Comparison of ENCODE assay signal across 8 cellular contexts in genomic region chr5:141969783-141970741, GRCh38. TPM values are rescaled to one million over a fixed set of nuclear protein-coding genes. Genes with fewer than 3 reads are reported as not detected.
A peak's percentile ranks its signal among the peaks of the same experiment; 100 is the strongest.
DNase-seq lines count a peak whose midpoint lies in the region; ATAC-seq and TF ChIP-seq lines count a peak whose summit lies in the region.
"Had no signal": no experiment of that assay in that cellular context is flagged by ENCODE, and none has a peak within 500 bp of the region (broad histone marks: within the 10 kb centered on the region; RNA-seq: fewer than 3 reads in every experiment).

No MANE protein-coding gene starts in this region.

- CTCF ChIA-PET in HCT116 (lab: Charles Lee): interaction anchor here (0.6 to 3.1 kb wide), 21 partner anchors 7 to 306 kb away, joined by 3 to 39 read pairs (median 6); partner anchors contain the start of genes GNPDA1, PCDH1 and PCDH12

- H3K4me2 ChIP-seq in HCT116 (ENCODE audit: low read length): peak overlapping the region; percentile 67

- DNase-seq in HCT116 (ENCODE audit: low read depth, low spot score) (no peak), MG63 (no peak), adrenal gland (peak in 2 of 7 donors; percentile 37 to 57), kidney epithelial cell (ENCODE audit: low read depth) (no peak), thyroid gland (no peak), occipital lobe (lab: John Stamatoyannopoulos, UW) (no peak)
- DNase-seq: left cardiac atrium had no signal

- H3K4me1 ChIP-seq in HCT116 (ENCODE audit: control insufficient read depth in 1 of 2, insufficient read depth in 2 of 2, low read length in 2 of 2) (peaks cover 6 to 16% of the 10 kb centered on the region in 2 experiments), adrenal gland (replicated peaks in 1 of 2) (peaks cover 10 to 42% of the 10 kb centered on the region in 2 donors), thyroid gland (peaks cover 12 to 20% of the 10 kb centered on the region in 2 donors)

- H3K9me2 ChIP-seq in HCT116 (ENCODE audit: insufficient read depth): no peaks in the 10 kb centered on the region

- H3K9me3 ChIP-seq in HCT116 (ENCODE audit: control insufficient read depth in 1 of 2, insufficient read depth in 1 of 2, low read depth in 1 of 2, low read length in 2 of 2) (no peaks in the 10 kb centered on the region), MG63 (no peaks in the 10 kb centered on the region), adrenal gland (replicated peaks in 1 of 3) (no peaks in the 10 kb centered on the region), thyroid gland (no peaks in the 10 kb centered on the region)

- peaks cover 8 to 10% of the 10 kb centered on the region in 2 experiments; a peak in 2 of 4 replicates for H3K36me3 ChIP-seq in HCT116 (ENCODE audit: control insufficient read depth in 1 of 2, insufficient read depth in 2 of 2, low read length in 2 of 2)
- peaks cover 37% of the 10 kb centered on the region for H3K36me3 ChIP-seq in MG63
- H3K36me3 ChIP-seq in adrenal gland (replicated peaks in 1 of 2): peaks cover 0 to 27% of the 10 kb centered on the region in 2 donors
- H3K36me3 ChIP-seq in kidney epithelial cell (ENCODE audit: control insufficient read depth, insufficient read depth, low read length): no peaks in the 10 kb centered on the region
- H3K36me3 ChIP-seq in thyroid gland: peaks cover 0 to 11% of the 10 kb centered on the region in 2 donors

- RAD21 ChIA-PET in HCT116 (lab: Charles Lee; ENCODE audit: low non-redundant PET in 1 of 2, low total read pairs in 2 of 2, uncharacterized antibody in 2 of 2, unreplicated experiment in 2 of 2): interaction anchor here (0.6 to 0.8 kb wide), 2 partner anchors 9 to 277 kb away, joined by 3 read pairs; no protein-coding TSS in a partner anchor

- H3K27ac ChIP-seq in HCT116 (ENCODE audit: low read depth, low read length) (peak overlapping the region; percentile 83), adrenal gland (peak overlapping the region; percentile 88 to 98 (median 96)), thyroid gland (peak overlapping the region; percentile 92 to 95 (median 94))

- POLR2A ChIA-PET in HCT116 (lab: Charles Lee): interaction anchor here (0.6 to 2.2 kb wide), 4 partner anchors 10 to 173 kb away, joined by 3 to 12 read pairs (median 4); partner anchors contain the start of gene DELE1

- TF ChIP-seq CTCF in HCT116 (IDR thresholded peaks at IDR 0.05 in 2 of 3, conservative IDR thresholded peaks at IDR 0.05 in 1 of 3; ENCODE audit: borderline replicate concordance in 1 of 3, insufficient read depth in 1 of 3, low read depth in 2 of 3, low read length in 2 of 3): no peak
- TF ChIP-seq CTCF in adrenal gland (IDR thresholded peaks at IDR 0.05): no peak
- no peak for TF ChIP-seq CTCF in kidney epithelial cell (IDR thresholded peaks at IDR 0.05; ENCODE audit: insufficient read depth, low read length, poor library complexity, severe bottlenecking)
- TF ChIP-seq CTCF in thyroid gland (IDR thresholded peaks at IDR 0.05): no peak

- BruUV-seq in HCT116 (replicated peaks; lab: Mats Ljungman, UMichigan): no TSS peak

- no peaks in the 10 kb centered on the region for H4K20me1 ChIP-seq in HCT116 (ENCODE audit: insufficient read depth)

- 46 to 58% (median 50%) methylated on average over 2 of the region's 2 CpGs for whole genome bisulfite sequencing in adrenal gland, 4 donors
- 83 to 89% methylated on average over 2 of the region's 2 CpGs for WGBS in thyroid gland, 2 donors

- H3K27me3 ChIP-seq in HCT116 (ENCODE audit: insufficient read depth, low read length) (no peaks in the 10 kb centered on the region), MG63 (no peaks in the 10 kb centered on the region), adrenal gland (no peaks in the 10 kb centered on the region), kidney epithelial cell (ENCODE audit: control insufficient read depth, insufficient read depth, low read length) (no peaks in the 10 kb centered on the region), thyroid gland (no peaks in the 10 kb centered on the region)

- H2AFZ ChIP-seq in HCT116 (ENCODE audit: low read depth, low read length, poor library complexity, severe bottlenecking): no peak overlapping the region

- no peak for TF ChIP-seq RAD21 in HCT116 (IDR thresholded peaks at IDR 0.05; ENCODE audit: low read depth)

- intact Hi-C loops in HCT116 (cut with micrococcal nuclease) (no loop called here), adrenal gland (cut with DNase I) (no loop called here), thyroid gland (cut with DNase I) (no loop called here)

- H3K4me3 ChIP-seq in HCT116 (replicated peaks in 1 of 2; ENCODE audit: low read depth in 1 of 2, low read length in 2 of 2) (peak overlapping the region; percentile 74 to 83), MG63 (peak overlapping the region; percentile 86), adrenal gland (peak overlapping the region in 2 of 4 donors; percentile 75 to 91), kidney epithelial cell (ENCODE audit: low read depth, low read length) (peak overlapping the region; percentile 82), thyroid gland (replicated peaks in 1 of 3) (peak overlapping the region; percentile 53 to 73 (median 54))

- no peak for TF ChIP-seq POLR2A in HCT116 (IDR thresholded peaks at IDR 0.05; ENCODE audit: borderline replicate concordance, extremely low read depth, insufficient read depth, insufficient read length)
- peak in 1 of 2 donors; percentile 46 for TF ChIP-seq POLR2A in adrenal gland (IDR thresholded peaks at IDR 0.05)
- peak in 1 of 2 donors; percentile 10 for TF ChIP-seq POLR2A in thyroid gland (IDR thresholded peaks at IDR 0.05)

- peak; percentile 61 for ATAC-seq in GM18508 (IDR thresholded peaks at IDR 0.05; ENCODE audit: insufficient read depth, unreplicated experiment)
- no peak; the same call in 1 of the 2 replicates for ATAC-seq in HCT116

- H3K79me2 ChIP-seq in HCT116 (ENCODE audit: insufficient read depth, low read length): peaks cover 27% of the 10 kb centered on the region

- H3K9ac ChIP-seq in HCT116 (ENCODE audit: low read length): peak overlapping the region; percentile 89

TF ChIP-seq in HCT116, 20 proteins besides CTCF, POLR2A, EP300 and RAD21:
- 0 out of 2 replicates have a peak, but pooled peaks have one; percentile 9 for TF ChIP-seq MAX (IDR thresholded peaks at IDR 0.05)
- TF ChIP-seq CBX3 (IDR thresholded peaks at IDR 0.05; ENCODE audit: low read depth): no peak

RNA-seq across cellular contexts. Expression of gene RNF14, which starts 1.2 kb away (rescaled TPM):
- total RNA-seq in HCT116 (2021; ENCODE audit: unreplicated experiment): 37.5 TPM
- polyA plus RNA-seq in HCT116 (2012): 21.3 and 28.3 TPM in 2 replicates
- total RNA-seq in MG63 (2014; rRNA removed; shearing (Covaris generic); ENCODE audit: low replicate concordance): 93.3 and 167 TPM in 2 replicates
- total RNA-seq in adrenal gland: 100 to 1,000 TPM in 2 of 8 donors, 10 to 100 TPM in 6; 71.3 to 110 (median 83.6) TPM
- 100 to 1,000 TPM in 1 of 3 donors, 10 to 100 TPM in 2; 21.6 to 122 (median 26.2) TPM for polyA plus RNA-seq in adrenal gland
- 68.8 and 95.9 TPM in 2 replicates for total RNA-seq in kidney epithelial cell
- total RNA-seq in thyroid gland: 10 to 100 TPM; 52.5 to 69.7 (median 61.7) TPM
- total RNA-seq in occipital lobe: 72.1 TPM

RNA-seq across cellular contexts. Expression of gene PCDH12, which starts 12.1 kb away (rescaled TPM):
- total RNA-seq in HCT116 (2021; ENCODE audit: unreplicated experiment) (0.02 TPM), adrenal gland (10 to 100 TPM in 6 of 8 donors, 1 to 10 TPM in 2; 7.3 to 18.4 (median 15.9) TPM), kidney epithelial cell (not detected in 2 replicates), thyroid gland (10 to 100 TPM in 1 of 4 donors, 1 to 10 TPM in 3; 7.7 to 23.2 (median 8.0) TPM), occipital lobe (2.8 TPM)
- polyA plus RNA-seq in HCT116 (2012): 0.42 and 0.50 TPM in 2 replicates
- 8.4 TPM in 1 of 2 replicates, not detected in the other for total RNA-seq in MG63 (2014; rRNA removed; shearing (Covaris generic); ENCODE audit: low replicate concordance)
- polyA plus RNA-seq in adrenal gland: 1 to 10 TPM; 3.3 to 4.5 (median 4.0) TPM

RNA-seq across cellular contexts. Expression of gene GNPDA1, which starts 42.8 kb away (rescaled TPM):
- 45.6 TPM for total RNA-seq in HCT116 (2021; ENCODE audit: unreplicated experiment)
- 37.1 and 42.8 TPM in 2 replicates for polyA plus RNA-seq in HCT116 (2012)
- total RNA-seq in MG63 (2014; rRNA removed; shearing (Covaris generic); ENCODE audit: low replicate concordance): 57.4 and 67.5 TPM in 2 replicates
- total RNA-seq in adrenal gland: 10 to 100 TPM; 23.3 to 92.5 (median 58.7) TPM
- 10 to 100 TPM; 28.5 to 92.8 (median 40.5) TPM for polyA plus RNA-seq in adrenal gland
- 102 and 164 TPM in 2 replicates for total RNA-seq in kidney epithelial cell
- total RNA-seq in thyroid gland: 10 to 100 TPM; 28.8 to 56.3 (median 45.8) TPM
- total RNA-seq in occipital lobe: 20.3 TPM

RNA-seq across cellular contexts. Expression of gene DELE1, which starts 46.4 kb away (rescaled TPM):
- total RNA-seq in HCT116 (2021; ENCODE audit: unreplicated experiment) (74.1 TPM), adrenal gland (100 to 1,000 TPM; 102 to 162 (median 114) TPM), kidney epithelial cell (62.3 and 74.1 TPM in 2 replicates), thyroid gland (100 to 1,000 TPM in 1 of 4 donors, 10 to 100 TPM in 3; 68.5 to 130 (median 85.1) TPM), occipital lobe (39.0 TPM)
- 57.7 and 59.0 TPM in 2 replicates for polyA plus RNA-seq in HCT116 (2012)
- total RNA-seq in MG63 (2014; rRNA removed; shearing (Covaris generic); ENCODE audit: low replicate concordance): 84.9 and 95.9 TPM in 2 replicates
- 10 to 100 TPM; 65.2 to 73.2 (median 70.8) TPM for polyA plus RNA-seq in adrenal gland
